Comparison of ENCODE assay signal across 9 cellular contexts in genomic region chr10:61350068-61350467, GRCh38.
"Had no signal": no experiment of that assay in that cellular context is flagged by ENCODE, and none has a peak within 500 bp of the region (broad histone marks: within the 10 kb centered on the region; RNA-seq: fewer than 3 reads in every experiment).

No MANE protein-coding gene starts in this region.

- DNase-seq: IMR-90, Karpas-422, KBM-7, KG1 had no signal

- H3K36me3 Mint-ChIP-seq: IgD-negative memory B cell had no signal

- H3K27ac ChIP-seq: HL-60, KMS-11 had no signal

- H3K4me3 ChIP-seq: K562 had no signal

- ATAC-seq: HepG2, K562 had no signal

- H3K4me1 Mint-ChIP-seq: IgD-negative memory B cell had no signal

- H3K4me3 Mint-ChIP-seq: IgD-negative memory B cell had no signal

- H3K27ac Mint-ChIP-seq: IgD-negative memory B cell had no signal
